2 cellular contexts compared by ENCODE assay signal in genomic region chr17:76533640-76534359, GRCh38. TPM values are rescaled to one million over a fixed set of nuclear protein-coding genes. Genes with fewer than 3 reads are reported as not detected.
"Had no signal": no experiment of that assay in that cellular context is flagged by ENCODE, and none has a peak within 500 bp of the region (broad histone marks: within the 10 kb centered on the region; RNA-seq: fewer than 3 reads in every experiment).

No MANE protein-coding gene starts in this region.

RNA-seq across cellular contexts. Expression of gene PRCD, which starts 6.0 kb away (rescaled TPM):
- total RNA-seq: HT1080, NCI-H460 had no signal

RNA-seq across cellular contexts. Expression of gene ST6GALNAC2, which starts 51.9 kb away (rescaled TPM):
- total RNA-seq: HT1080 had no signal
